ENCODE assay signal across 1 cellular context in the genomic region with DNA sequence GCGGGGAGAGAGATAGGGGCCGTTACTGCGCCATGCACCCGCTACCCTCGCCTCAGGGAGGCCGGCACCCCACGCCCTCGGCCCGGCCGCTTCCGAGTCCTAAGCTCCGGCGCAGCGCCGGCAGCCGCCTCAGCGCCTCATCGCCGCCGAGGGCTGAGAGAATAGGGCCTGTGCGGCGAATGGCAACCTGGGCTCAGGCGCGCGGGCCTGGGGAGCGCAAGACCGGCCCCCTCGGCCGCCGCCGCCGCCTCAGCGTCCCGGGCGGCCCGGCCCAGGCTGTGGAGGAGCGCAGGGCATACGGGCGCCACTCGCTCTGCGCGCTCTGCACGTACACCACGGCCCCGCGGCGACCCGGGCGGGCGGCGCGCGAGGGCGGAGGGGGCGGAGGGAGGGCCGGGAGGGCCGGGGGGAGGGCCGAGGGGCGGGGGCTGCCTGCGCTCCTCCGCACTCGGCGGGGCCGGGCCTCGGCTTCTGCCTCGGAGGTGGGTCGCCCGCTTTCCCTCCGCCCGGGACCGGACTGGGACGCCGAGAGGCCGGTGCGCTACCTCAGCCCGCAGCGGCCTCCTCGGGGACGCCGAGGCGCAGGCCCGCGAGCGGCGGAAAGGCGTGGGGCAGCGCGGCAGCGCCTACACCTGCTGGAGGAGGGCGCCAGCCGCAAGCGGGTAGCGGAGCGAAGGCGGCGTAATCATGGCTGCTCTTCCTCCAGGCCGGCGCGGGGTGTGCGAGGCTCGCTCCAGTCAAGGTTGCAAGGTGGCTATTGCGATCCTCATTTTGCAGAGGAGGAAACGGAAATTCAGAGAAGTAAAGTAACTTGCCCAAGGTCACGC.
TF ChIP-seq lines count a peak whose summit lies in the region.

A gene (minus strand): TSS at position 317 of the 827 bp plus-strand sequence. CDS start 399 bp downstream, outside the sequence.

TF ChIP-seq in HepG2, 621 proteins besides CTCF, POLR2A, EP300 and RAD21 (continued from another document and continues in another):
- peak; percentile 5; the same call in 1 of the 2 replicates for TF ChIP-seq ZNF674 (CRISPR knock-in tag; IDR thresholded peaks at IDR 0.05; ENCODE audit: low read depth)
- TF ChIP-seq, protein P1, sequence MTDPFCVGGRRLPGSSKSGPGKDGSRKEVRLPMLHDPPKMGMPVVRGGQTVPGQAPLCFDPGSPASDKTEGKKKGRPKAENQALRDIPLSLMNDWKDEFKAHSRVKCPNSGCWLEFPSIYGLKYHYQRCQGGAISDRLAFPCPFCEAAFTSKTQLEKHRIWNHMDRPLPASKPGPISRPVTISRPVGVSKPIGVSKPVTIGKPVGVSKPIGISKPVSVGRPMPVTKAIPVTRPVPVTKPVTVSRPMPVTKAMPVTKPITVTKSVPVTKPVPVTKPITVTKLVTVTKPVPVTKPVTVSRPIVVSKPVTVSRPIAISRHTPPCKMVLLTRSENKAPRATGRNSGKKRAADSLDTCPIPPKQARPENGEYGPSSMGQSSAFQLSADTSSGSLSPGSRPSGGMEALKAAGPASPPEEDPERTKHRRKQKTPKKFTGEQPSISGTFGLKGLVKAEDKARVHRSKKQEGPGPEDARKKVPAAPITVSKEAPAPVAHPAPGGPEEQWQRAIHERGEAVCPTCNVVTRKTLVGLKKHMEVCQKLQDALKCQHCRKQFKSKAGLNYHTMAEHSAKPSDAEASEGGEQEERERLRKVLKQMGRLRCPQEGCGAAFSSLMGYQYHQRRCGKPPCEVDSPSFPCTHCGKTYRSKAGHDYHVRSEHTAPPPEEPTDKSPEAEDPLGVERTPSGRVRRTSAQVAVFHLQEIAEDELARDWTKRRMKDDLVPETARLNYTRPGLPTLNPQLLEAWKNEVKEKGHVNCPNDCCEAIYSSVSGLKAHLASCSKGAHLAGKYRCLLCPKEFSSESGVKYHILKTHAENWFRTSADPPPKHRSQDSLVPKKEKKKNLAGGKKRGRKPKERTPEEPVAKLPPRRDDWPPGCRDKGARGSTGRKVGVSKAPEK (CRISPR knock-in tag; IDR thresholded peaks at IDR 0.05; ENCODE audit: borderline replicate concordance) = no peak
- TF ChIP-seq NFKB2 (CRISPR knock-in tag; IDR thresholded peaks at IDR 0.05; ENCODE audit: borderline replicate concordance) = peak; percentile 88; the same call in 1 of the 2 replicates
- TF ChIP-seq GABPA (IDR thresholded peaks at IDR 0.05; ENCODE audit: low read depth, low read length) = no peak
- peak; percentile 59 for TF ChIP-seq GABPA (CRISPR knock-in tag; IDR thresholded peaks at IDR 0.05; ENCODE audit: low read depth)
- no peak for TF ChIP-seq ZNF550 (CRISPR knock-in tag; IDR thresholded peaks at IDR 0.05; ENCODE audit: borderline replicate concordance)
- 0 out of 2 replicates have a peak, but pooled peaks have one; percentile 54 for TF ChIP-seq ZSCAN29 (CRISPR knock-in tag; conservative IDR thresholded peaks at IDR 0.05)
- TF ChIP-seq POGZ (CRISPR knock-in tag; IDR thresholded peaks at IDR 0.05) = peak; percentile 72; the same call in 1 of the 2 replicates
- no peak for TF ChIP-seq ZNF567 (CRISPR knock-in tag; IDR thresholded peaks at IDR 0.05; ENCODE audit: borderline replicate concordance)
- peak; percentile 85 for TF ChIP-seq SPEN (CRISPR knock-in tag; IDR thresholded peaks at IDR 0.05; ENCODE audit: low read depth)
- TF ChIP-seq, protein P2, sequence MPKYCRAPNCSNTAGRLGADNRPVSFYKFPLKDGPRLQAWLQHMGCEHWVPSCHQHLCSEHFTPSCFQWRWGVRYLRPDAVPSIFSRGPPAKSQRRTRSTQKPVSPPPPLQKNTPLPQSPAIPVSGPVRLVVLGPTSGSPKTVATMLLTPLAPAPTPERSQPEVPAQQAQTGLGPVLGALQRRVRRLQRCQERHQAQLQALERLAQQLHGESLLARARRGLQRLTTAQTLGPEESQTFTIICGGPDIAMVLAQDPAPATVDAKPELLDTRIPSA (CRISPR knock-in tag; IDR thresholded peaks at IDR 0.05; ENCODE audit: borderline replicate concordance) = no peak; the same call in 1 of the 2 replicates
- peak; percentile 77; the same call in 1 of the 2 replicates for TF ChIP-seq KLF12 (CRISPR knock-in tag; IDR thresholded peaks at IDR 0.05; ENCODE audit: borderline replicate concordance)
- TF ChIP-seq, protein P3, sequence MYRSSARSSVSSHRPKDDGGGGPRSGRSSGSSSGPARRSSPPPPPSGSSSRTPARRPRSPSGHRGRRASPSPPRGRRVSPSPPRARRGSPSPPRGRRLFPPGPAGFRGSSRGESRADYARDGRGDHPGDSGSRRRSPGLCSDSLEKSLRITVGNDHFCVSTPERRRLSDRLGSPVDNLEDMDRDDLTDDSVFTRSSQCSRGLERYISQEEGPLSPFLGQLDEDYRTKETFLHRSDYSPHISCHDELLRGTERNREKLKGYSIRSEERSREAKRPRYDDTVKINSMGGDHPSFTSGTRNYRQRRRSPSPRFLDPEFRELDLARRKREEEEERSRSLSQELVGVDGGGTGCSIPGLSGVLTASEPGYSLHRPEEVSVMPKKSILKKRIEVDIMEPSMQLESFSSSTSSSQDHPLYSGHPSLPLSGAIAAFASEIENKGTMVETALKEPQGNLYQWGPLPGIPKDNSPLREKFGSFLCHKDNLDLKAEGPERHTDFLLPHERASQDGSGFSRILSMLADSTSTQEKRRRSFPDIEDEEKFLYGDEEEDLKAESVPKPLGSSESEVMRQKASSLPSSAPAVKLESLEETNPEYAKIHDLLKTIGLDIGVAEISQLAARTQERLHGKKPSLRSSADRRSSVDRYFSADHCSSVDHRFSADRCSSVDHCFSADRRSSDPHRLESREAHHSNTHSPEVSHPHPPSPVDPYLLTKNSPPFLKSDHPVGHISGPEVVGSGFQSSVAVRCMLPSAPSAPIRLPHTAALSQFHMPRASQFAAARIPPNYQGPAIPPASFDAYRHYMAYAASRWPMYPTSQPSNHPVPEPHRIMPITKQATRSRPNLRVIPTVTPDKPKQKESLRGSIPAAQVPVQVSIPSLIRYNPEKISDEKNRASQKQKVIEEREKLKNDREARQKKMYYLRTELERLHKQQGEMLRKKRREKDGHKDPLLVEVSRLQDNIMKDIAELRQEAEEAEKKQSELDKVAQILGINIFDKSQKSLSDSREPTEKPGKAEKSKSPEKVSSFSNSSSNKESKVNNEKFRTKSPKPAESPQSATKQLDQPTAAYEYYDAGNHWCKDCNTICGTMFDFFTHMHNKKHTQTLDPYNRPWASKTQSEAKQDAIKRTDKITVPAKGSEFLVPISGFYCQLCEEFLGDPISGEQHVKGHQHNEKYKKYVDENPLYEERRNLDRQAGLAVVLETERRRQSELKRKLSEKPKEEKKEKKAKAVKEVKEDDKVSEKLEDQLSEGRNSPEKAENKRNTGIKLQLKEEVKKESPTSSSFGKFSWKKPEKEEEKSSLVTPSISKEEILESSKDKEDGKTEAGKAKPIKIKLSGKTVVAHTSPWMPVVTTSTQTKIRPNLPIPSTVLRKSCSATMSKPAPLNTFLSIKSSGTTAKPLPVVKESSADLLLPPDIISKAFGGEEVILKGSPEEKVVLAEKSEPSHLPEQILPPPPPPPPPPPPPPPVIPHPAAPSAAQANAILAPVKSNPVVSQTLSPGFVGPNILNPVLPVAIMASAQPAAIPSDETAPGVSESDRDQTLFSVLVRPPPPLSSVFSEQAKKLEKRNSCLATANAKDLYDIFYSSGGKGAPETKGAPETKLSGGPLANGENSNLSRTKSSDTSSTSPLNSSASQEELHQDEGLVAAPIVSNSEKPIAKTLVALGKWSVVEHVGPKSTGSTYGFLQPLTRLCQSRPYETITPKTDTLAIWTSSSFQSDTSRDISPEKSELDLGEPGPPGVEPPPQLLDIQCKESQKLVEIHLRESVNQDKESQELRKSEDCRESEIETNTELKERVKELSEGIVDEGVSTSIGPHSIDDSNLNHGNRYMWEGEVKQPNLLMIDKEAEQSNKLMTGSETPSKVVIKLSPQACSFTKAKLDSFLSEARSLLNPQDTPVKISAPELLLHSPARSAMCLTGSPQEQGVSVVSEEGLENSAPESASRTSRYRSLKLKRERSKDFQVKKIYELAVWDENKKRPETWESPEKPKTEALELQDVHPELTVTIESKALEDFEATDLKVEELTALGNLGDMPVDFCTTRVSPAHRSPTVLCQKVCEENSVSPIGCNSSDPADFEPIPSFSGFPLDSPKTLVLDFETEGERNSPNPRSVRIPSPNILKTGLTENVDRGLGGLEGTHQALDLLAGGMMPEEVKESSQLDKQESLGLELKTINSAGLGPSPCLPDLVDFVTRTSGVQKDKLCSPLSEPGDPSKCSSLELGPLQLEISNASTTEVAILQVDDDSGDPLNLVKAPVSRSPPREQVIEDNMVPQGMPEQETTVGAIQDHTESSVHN (CRISPR knock-in tag; IDR thresholded peaks at IDR 0.05) = no peak
- TF ChIP-seq ZNF143 (CRISPR knock-in tag; IDR thresholded peaks at IDR 0.05) = peak; percentile 40; the same call in 1 of the 2 replicates
- TF ChIP-seq ZNF496 (CRISPR knock-in tag; IDR thresholded peaks at IDR 0.05; ENCODE audit: insufficient replicate concordance) = no peak
- peak; percentile 82; the same call in 1 of the 2 replicates for TF ChIP-seq REL (CRISPR knock-in tag; conservative IDR thresholded peaks at IDR 0.05)
- TF ChIP-seq, protein P4, sequence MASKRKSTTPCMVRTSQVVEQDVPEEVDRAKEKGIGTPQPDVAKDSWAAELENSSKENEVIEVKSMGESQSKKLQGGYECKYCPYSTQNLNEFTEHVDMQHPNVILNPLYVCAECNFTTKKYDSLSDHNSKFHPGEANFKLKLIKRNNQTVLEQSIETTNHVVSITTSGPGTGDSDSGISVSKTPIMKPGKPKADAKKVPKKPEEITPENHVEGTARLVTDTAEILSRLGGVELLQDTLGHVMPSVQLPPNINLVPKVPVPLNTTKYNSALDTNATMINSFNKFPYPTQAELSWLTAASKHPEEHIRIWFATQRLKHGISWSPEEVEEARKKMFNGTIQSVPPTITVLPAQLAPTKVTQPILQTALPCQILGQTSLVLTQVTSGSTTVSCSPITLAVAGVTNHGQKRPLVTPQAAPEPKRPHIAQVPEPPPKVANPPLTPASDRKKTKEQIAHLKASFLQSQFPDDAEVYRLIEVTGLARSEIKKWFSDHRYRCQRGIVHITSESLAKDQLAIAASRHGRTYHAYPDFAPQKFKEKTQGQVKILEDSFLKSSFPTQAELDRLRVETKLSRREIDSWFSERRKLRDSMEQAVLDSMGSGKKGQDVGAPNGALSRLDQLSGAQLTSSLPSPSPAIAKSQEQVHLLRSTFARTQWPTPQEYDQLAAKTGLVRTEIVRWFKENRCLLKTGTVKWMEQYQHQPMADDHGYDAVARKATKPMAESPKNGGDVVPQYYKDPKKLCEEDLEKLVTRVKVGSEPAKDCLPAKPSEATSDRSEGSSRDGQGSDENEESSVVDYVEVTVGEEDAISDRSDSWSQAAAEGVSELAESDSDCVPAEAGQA (IDR thresholded peaks at IDR 0.05; ENCODE audit: low read depth) = peak; percentile 61; the same call in 1 of the 2 replicates
- TF ChIP-seq, protein P4 (CRISPR knock-in tag; IDR thresholded peaks at IDR 0.05; ENCODE audit: borderline replicate concordance) = no peak
- TF ChIP-seq, protein P5, sequence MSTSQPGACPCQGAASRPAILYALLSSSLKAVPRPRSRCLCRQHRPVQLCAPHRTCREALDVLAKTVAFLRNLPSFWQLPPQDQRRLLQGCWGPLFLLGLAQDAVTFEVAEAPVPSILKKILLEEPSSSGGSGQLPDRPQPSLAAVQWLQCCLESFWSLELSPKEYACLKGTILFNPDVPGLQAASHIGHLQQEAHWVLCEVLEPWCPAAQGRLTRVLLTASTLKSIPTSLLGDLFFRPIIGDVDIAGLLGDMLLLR (CRISPR knock-in tag; IDR thresholded peaks at IDR 0.05) = peak; percentile 86; the same call in 1 of the 2 replicates
- TF ChIP-seq NPAS2 (CRISPR knock-in tag; IDR thresholded peaks at IDR 0.05; ENCODE audit: borderline replicate concordance) = no peak
- TF ChIP-seq, protein P6, sequence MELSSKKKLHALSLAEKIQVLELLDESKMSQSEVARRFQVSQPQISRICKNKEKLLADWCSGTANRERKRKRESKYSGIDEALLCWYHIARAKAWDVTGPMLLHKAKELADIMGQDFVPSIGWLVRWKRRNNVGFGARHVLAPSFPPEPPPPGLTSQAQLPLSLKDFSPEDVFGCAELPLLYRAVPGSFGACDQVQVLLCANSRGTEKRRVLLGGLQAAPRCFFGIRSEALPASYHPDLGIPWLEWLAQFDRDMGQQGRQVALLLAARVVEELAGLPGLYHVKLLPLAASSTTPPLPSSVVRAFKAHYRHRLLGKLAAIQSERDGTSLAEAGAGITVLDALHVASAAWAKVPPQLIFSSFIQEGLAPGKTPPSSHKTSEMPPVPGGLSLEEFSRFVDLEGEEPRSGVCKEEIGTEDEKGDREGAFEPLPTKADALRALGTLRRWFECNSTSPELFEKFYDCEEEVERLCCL (CRISPR knock-in tag; IDR thresholded peaks at IDR 0.05; ENCODE audit: borderline replicate concordance) = no peak
- TF ChIP-seq, protein P7, sequence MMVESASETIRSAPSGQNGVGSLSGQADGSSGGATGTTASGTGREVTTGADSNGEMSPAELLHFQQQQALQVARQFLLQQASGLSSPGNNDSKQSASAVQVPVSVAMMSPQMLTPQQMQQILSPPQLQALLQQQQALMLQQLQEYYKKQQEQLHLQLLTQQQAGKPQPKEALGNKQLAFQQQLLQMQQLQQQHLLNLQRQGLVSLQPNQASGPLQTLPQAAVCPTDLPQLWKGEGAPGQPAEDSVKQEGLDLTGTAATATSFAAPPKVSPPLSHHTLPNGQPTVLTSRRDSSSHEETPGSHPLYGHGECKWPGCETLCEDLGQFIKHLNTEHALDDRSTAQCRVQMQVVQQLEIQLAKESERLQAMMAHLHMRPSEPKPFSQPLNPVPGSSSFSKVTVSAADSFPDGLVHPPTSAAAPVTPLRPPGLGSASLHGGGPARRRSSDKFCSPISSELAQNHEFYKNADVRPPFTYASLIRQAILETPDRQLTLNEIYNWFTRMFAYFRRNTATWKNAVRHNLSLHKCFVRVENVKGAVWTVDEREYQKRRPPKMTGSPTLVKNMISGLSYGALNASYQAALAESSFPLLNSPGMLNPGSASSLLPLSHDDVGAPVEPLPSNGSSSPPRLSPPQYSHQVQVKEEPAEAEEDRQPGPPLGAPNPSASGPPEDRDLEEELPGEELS (CRISPR knock-in tag; IDR thresholded peaks at IDR 0.05) = peak; percentile 61
- TF ChIP-seq CCDC6 (CRISPR knock-in tag; IDR thresholded peaks at IDR 0.05) = peak; percentile 92
- TF ChIP-seq ZNF879 (CRISPR knock-in tag; IDR thresholded peaks at IDR 0.05) = 0 out of 2 replicates have a peak, but pooled peaks have one; percentile 26
- no peak for TF ChIP-seq ZNF296 (CRISPR knock-in tag; conservative IDR thresholded peaks at IDR 0.05)
- TF ChIP-seq BORCS8-MEF2B (CRISPR knock-in tag; IDR thresholded peaks at IDR 0.05) = peak; percentile 68; the same call in 1 of the 2 replicates
- TF ChIP-seq PCBP2 (optimal IDR thresholded peaks at IDR 0.05; ENCODE audit: low read depth, low read length, poor library complexity, severe bottlenecking) = no peak
- TF ChIP-seq U2AF2 (IDR thresholded peaks at IDR 0.05; ENCODE audit: low read depth, low read length) = no peak
